ENCODE assay signal across 30 cellular contexts in genomic region chr3:14246414-14246813, GRCh38.
"Had no signal": no experiment of that assay in that cellular context is flagged by ENCODE, and none has a peak within 500 bp of the region (broad histone marks: within the 10 kb centered on the region; RNA-seq: fewer than 3 reads in every experiment).

No MANE protein-coding gene starts in this region.

- ATAC-seq: activated CD8-positive, alpha-beta memory T cell treated with anti-CD3 and anti-CD28 coated beads, Interleukin-2, amount 10 ng/mL, durations not matched to agents 7 days and 5 days; activated naive CD4-positive, alpha-beta T cell treated with anti-CD3 and anti-CD28 coated beads, Interleukin-2, amount 50 U/mL, for 72 hours; activated naive CD8-positive, alpha-beta T cell treated with anti-CD3 and anti-CD28 coated beads, Interleukin-2, amount 50 U/mL, for 24 hours; SK-N-SH treated with all-trans-retinoic acid at 6 μM for 48 hours; WTC11 had no signal

- H3K9ac ChIP-seq: KMS-11 had no signal

- H3K9me3 ChIP-seq: MG63, Peyer's patch, SJCRH30 had no signal

- DNase-seq: activated CD4-positive, alpha-beta T cell treated with anti-CD3 and anti-CD28 coated beads for 1 hour; activated CD4-positive, alpha-beta T cell treated with anti-CD3 and anti-CD28 coated beads, Interleukin-2, amount 10 ng/mL, durations not matched to agents 24 days and 14 days; activated CD4-positive, alpha-beta T cell treated with anti-CD3 and anti-CD28 coated beads, Interleukin-2, amount 50 U/mL, for 48 hours; activated CD8-positive, alpha-beta memory T cell treated with anti-CD3 and anti-CD28 coated beads, Interleukin-2, amount 10 ng/mL, durations not matched to agents 7 days and 5 days; activated effector memory CD4-positive, alpha-beta T cell treated with Interleukin-2 at 50 U/mL for 16 hours; activated naive CD4-positive, alpha-beta T cell; activated naive CD8-positive, alpha-beta T cell treated with anti-CD3 and anti-CD28 coated beads, Interleukin-2, amount 50 U/mL, for 24 hours; activated T-cell treated with anti-CD3 and anti-CD28 coated beads, Interleukin-2, amount 50 U/mL, for 24 hours; amygdala; MG63; MV-4-11; NCI-H1092 treated with DMSO at 0.1 percent for 48 hours; NCI-H1417 treated with DMSO at 0.1 percent for 48 hours; NCI-H1694; NCI-H2029; NCI-H2107; NCI-H2171 treated with DMSO at 0.1 percent for 48 hours; NCI-H345; NCI-H510A; NCI-H526 treated with DMSO at 0.1 percent for 48 hours; NCI-H82; Right ventricle myocardium superior; SJCRH30; SW 1271 had no signal

- H3K4me3 ChIP-seq: MG63, Peyer's patch, SJCRH30 had no signal

- H3K4me1 ChIP-seq: Peyer's patch, SJCRH30 had no signal

- H3K27me3 ChIP-seq: MG63, Peyer's patch, SJCRH30 had no signal

- H3K27ac ChIP-seq: KMS-11, Peyer's patch, RWPE1, SJCRH30 had no signal

- H3K4me2 ChIP-seq: KMS-11 had no signal

- H3K36me3 ChIP-seq: MG63, Peyer's patch, SJCRH30 had no signal
